ENCODE assay signal across 19 cellular contexts in genomic region chr10:24425151-24425550, GRCh38.
DNase-seq lines count a peak whose midpoint lies in the region; ATAC-seq and TF ChIP-seq lines count a peak whose summit lies in the region.
"Had no signal": no experiment of that assay in that cellular context is flagged by ENCODE, and none has a peak within 500 bp of the region (broad histone marks: within the 10 kb centered on the region; RNA-seq: fewer than 3 reads in every experiment).

No MANE protein-coding gene starts in this region.

- no peak overlapping the region for H3K27ac ChIP-seq in spleen
- H3K27ac ChIP-seq: 22Rv1, BLaER1, SK-N-MC had no signal

- peak; percentile 19 for DNase-seq in GM12864 (ENCODE audit: low read depth)
- no peak for DNase-seq in activated naive CD4-positive, alpha-beta T cell treated with anti-CD3 and anti-CD28 coated beads for 36 hours
- no peak for DNase-seq in mesenteric fat pad (ENCODE audit: low spot score)
- no peak for DNase-seq in spleen
- DNase-seq: GF-D8, MG63, NCI-H1105 treated with DMSO at 0.1 percent for 48 hours, NCI-H187, NCI-H446 had no signal

- no peaks in the 10 kb centered on the region for H3K4me1 ChIP-seq in spleen
- H3K4me1 ChIP-seq: BLaER1 had no signal

- H3K36me3 Mint-ChIP-seq in activated naive CD4-positive, alpha-beta T cell treated with anti-CD3 and anti-CD28 coated beads for 36 hours (ENCODE audit: low read depth) = no peaks in the 10 kb centered on the region

- H3K4me3 ChIP-seq in GM12864 (ENCODE audit: low read depth, low read length) (no peak overlapping the region), spleen (no peak overlapping the region)
- H3K4me3 ChIP-seq: BLaER1, MG63, SK-N-MC had no signal

- H3K27ac Mint-ChIP-seq in activated naive CD4-positive, alpha-beta T cell treated with anti-CD3 and anti-CD28 coated beads for 36 hours = no peak overlapping the region

- H3K36me3 ChIP-seq in spleen = no peaks in the 10 kb centered on the region
- H3K36me3 ChIP-seq: BLaER1, MG63 had no signal

- no peaks in the 10 kb centered on the region for H3K9me3 ChIP-seq in spleen
- H3K9me3 ChIP-seq: BLaER1, MG63 had no signal

- H3K4me1 Mint-ChIP-seq in activated naive CD4-positive, alpha-beta T cell treated with anti-CD3 and anti-CD28 coated beads for 36 hours (ENCODE audit: low read depth) = no peaks in the 10 kb centered on the region

- ATAC-seq in GM18870 (IDR thresholded peaks at IDR 0.05; ENCODE audit: unreplicated experiment) = peak; percentile 58
- ATAC-seq in HG02571 (IDR thresholded peaks at IDR 0.05; ENCODE audit: unreplicated experiment) = peak; percentile 67
- ATAC-seq in HG03103 (IDR thresholded peaks at IDR 0.05; ENCODE audit: low read depth, unreplicated experiment) = peak; percentile 46
- no peak for ATAC-seq in GM21423 (IDR thresholded peaks at IDR 0.05; ENCODE audit: unreplicated experiment)
- ATAC-seq: HepG2, Panc1, Right ventricle myocardium inferior had no signal

- H3K27me3 ChIP-seq in spleen (replicated peaks in 1 of 7) = no peaks in the 10 kb centered on the region
- H3K27me3 ChIP-seq: BLaER1, MG63 had no signal

- TF ChIP-seq CTCF in GM12864 (IDR thresholded peaks at IDR 0.05; ENCODE audit: low read depth, low read length, missing control alignments) (no peak), spleen (IDR thresholded peaks at IDR 0.05 in 8 of 11, conservative IDR thresholded peaks at IDR 0.05 in 3 of 11) (no peak)

- CTCF ChIA-PET in activated naive CD4-positive, alpha-beta T cell treated with anti-CD3 and anti-CD28 coated beads for 36 hours (lab: Charles Lee) = no interaction called here

- no peak overlapping the region for H3K4me3 Mint-ChIP-seq in activated naive CD4-positive, alpha-beta T cell treated with anti-CD3 and anti-CD28 coated beads for 36 hours

- intact Hi-C loops in activated naive CD4-positive, alpha-beta T cell treated with anti-CD3 and anti-CD28 coated beads for 36 hours (cut with micrococcal nuclease) = no loop called here
- intact Hi-C loops in spleen (cut with DNase I; ENCODE audit: low total_unique reads) = no loop called here

- TF ChIP-seq POLR2A in spleen (IDR thresholded peaks at IDR 0.05) = no peak

- peaks cover 2% of the 10 kb centered on the region for H3K9me3 Mint-ChIP-seq in activated naive CD4-positive, alpha-beta T cell treated with anti-CD3 and anti-CD28 coated beads for 36 hours

- peaks cover 8% of the 10 kb centered on the region for H3K27me3 Mint-ChIP-seq in activated naive CD4-positive, alpha-beta T cell treated with anti-CD3 and anti-CD28 coated beads for 36 hours (ENCODE audit: low read depth)

- 67 to 89% (median 83%) methylated on average over 1 of the region's 1 CpG for WGBS in spleen, 5 donors
